ENCODE assay signal across 8 cellular contexts in the genomic region with DNA sequence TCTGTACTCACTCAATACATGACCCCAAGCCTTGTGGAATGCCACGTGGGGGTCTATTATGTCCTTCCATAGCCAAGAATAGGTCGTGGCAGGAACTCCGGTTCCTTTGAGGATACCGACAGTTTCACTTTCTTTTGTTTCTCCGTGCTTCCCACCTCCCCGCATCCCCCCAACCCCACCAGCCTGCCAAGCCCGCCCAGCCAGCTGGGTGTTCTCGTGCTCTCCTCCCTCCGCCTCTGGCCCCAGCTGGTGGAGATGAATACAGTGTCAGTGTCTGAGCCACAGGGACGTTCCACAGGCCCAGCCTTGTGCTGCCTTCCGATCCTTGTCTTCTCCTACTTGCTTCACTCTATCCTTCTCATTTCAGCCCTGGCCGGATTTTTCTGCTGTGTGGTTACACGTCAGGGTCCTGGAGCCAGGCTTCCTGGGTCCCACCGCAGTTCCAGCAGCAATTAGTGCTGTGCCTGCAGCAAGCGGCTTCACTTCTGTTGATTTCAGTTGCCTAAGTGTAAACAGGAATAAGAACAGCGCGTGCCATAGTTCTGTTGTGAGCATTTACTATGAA. TPM values are rescaled to one million over a fixed set of nuclear protein-coding genes. Genes with fewer than 3 reads are reported as not detected.
DNase-seq lines count a peak whose midpoint lies in the region; TF ChIP-seq lines count a peak whose summit lies in the region.

No MANE protein-coding gene starts in this region.

- H3K9me3 Mint-ChIP-seq in activated CD4-positive, alpha-beta T cell treated with anti-CD3 and anti-CD28 coated beads, Interleukin-2, amount 10 ng/mL, durations not matched to agents 24 days and 14 days = no peaks in the 10 kb centered on the region

- H3K4me1 ChIP-seq in muscle layer of colon (ENCODE audit: insufficient read depth, low read length) (peaks cover 27% of the 10 kb centered on the region), uterus (no peaks in the 10 kb centered on the region)

- H3K27ac ChIP-seq in WERI-Rb-1 (peak overlapping the region; percentile 20; the same call in 1 of the 2 replicates), muscle layer of colon (ENCODE audit: low read depth, low read length) (peak overlapping the region; percentile 94), uterus (peak overlapping the region; percentile 67 to 76)

- H3K36me3 Mint-ChIP-seq in activated CD4-positive, alpha-beta T cell treated with anti-CD3 and anti-CD28 coated beads, Interleukin-2, amount 10 ng/mL, durations not matched to agents 24 days and 14 days (ENCODE audit: low read depth) = no peaks in the 10 kb centered on the region

- H3K4me1 Mint-ChIP-seq in activated CD4-positive, alpha-beta T cell treated with anti-CD3 and anti-CD28 coated beads, Interleukin-2, amount 10 ng/mL, durations not matched to agents 24 days and 14 days = peaks cover 36% of the 10 kb centered on the region

- no peaks in the 10 kb centered on the region for H3K9me3 ChIP-seq in WERI-Rb-1 (ENCODE audit: severe bottlenecking)
- no peaks in the 10 kb centered on the region for H3K9me3 ChIP-seq in muscle layer of colon (ENCODE audit: low read length)
- no peaks in the 10 kb centered on the region for H3K9me3 ChIP-seq in uterus

- H3K27me3 ChIP-seq in WERI-Rb-1 (ENCODE audit: insufficient read depth, low read depth, severe bottlenecking) (no peaks in the 10 kb centered on the region), muscle layer of colon (ENCODE audit: control insufficient read depth in 1 of 2, insufficient read depth in 2 of 2, low read length in 2 of 2) (no peaks in the 10 kb centered on the region), uterus (no peaks in the 10 kb centered on the region)

- no peaks in the 10 kb centered on the region for H3K36me3 ChIP-seq in WERI-Rb-1
- no peaks in the 10 kb centered on the region for H3K36me3 ChIP-seq in muscle layer of colon (ENCODE audit: insufficient read depth, low read length)
- H3K36me3 ChIP-seq in uterus = no peaks in the 10 kb centered on the region

- peak overlapping the region; percentile 77 for H3K27ac Mint-ChIP-seq in activated CD4-positive, alpha-beta T cell treated with anti-CD3 and anti-CD28 coated beads, Interleukin-2, amount 10 ng/mL, durations not matched to agents 24 days and 14 days

- no peak for TF ChIP-seq POLR2A in uterus (IDR thresholded peaks at IDR 0.05)

- H3K27me3 Mint-ChIP-seq in activated CD4-positive, alpha-beta T cell treated with anti-CD3 and anti-CD28 coated beads, Interleukin-2, amount 10 ng/mL, durations not matched to agents 24 days and 14 days = no peaks in the 10 kb centered on the region

- TF ChIP-seq CTCF in WERI-Rb-1 (IDR thresholded peaks at IDR 0.05; ENCODE audit: low read depth, low read length) (no peak), uterus (IDR thresholded peaks at IDR 0.05) (no peak)

- peak overlapping the region; percentile 71 for H3K4me3 Mint-ChIP-seq in activated CD4-positive, alpha-beta T cell treated with anti-CD3 and anti-CD28 coated beads, Interleukin-2, amount 10 ng/mL, durations not matched to agents 24 days and 14 days

- DNase-seq in activated CD4-positive, alpha-beta T cell treated with anti-CD3 and anti-CD28 coated beads, Interleukin-2, amount 10 ng/mL, durations not matched to agents 24 days and 14 days = peak; percentile 73
- DNase-seq in activated CD4-positive, alpha-beta T cell treated with anti-CD3 and anti-CD28 coated beads for 4 hours = no peak
- DNase-seq in WERI-Rb-1 (peak; percentile 44), fibroblast of gingiva (ENCODE audit: low read depth) (peak; percentile 53), uterus (peak; percentile 77 to 78), NCI-H510A (lab: John Stamatoyannopoulos, UW) (no peak)
- no peak for DNase-seq in central memory CD4-positive, alpha-beta T cell

- H3K4me3 ChIP-seq in WERI-Rb-1 (ENCODE audit: low read depth, low read length) (no peak overlapping the region), muscle layer of colon (ENCODE audit: low read depth in 1 of 2, low read length in 2 of 2) (peak overlapping the region; percentile 8 to 75), uterus (peak overlapping the region; percentile 16 to 39)

- peak overlapping the region; percentile 60 for H3K9ac ChIP-seq in muscle layer of colon (ENCODE audit: low read length)

- intact Hi-C loops in activated CD4-positive, alpha-beta T cell treated with anti-CD3 and anti-CD28 coated beads, Interleukin-2, amount 10 ng/mL, durations not matched to agents 24 days and 14 days (cut with micrococcal nuclease) = loop anchor here (10.0 kb wide), 1 partner anchor 457 kb away; a partner anchor contains a TSS
- intact Hi-C loops in uterus (cut with DNase I; ENCODE audit: low total_unique reads) = loop anchor here (10.0 kb wide), 1 partner anchor 73 kb away; a partner anchor contains a TSS

RNA-seq across cellular contexts. Expression of a gene that starts 4.1 kb away (rescaled TPM):
- total RNA-seq in activated CD4-positive, alpha-beta T cell treated with anti-CD3 and anti-CD28 coated beads, Interleukin-2, amount 10 ng/mL, durations not matched to agents 24 days and 14 days = 13.1 and 14.0 TPM in 2 replicates
- total RNA-seq in uterus = 10 to 100 TPM in 3 of 4 donors, 1 to 10 TPM in 1; 4.1 to 34.7 (median 31.2) TPM

RNA-seq across cellular contexts. Expression of a gene that starts 30.2 kb away (rescaled TPM):
- total RNA-seq in activated CD4-positive, alpha-beta T cell treated with anti-CD3 and anti-CD28 coated beads, Interleukin-2, amount 10 ng/mL, durations not matched to agents 24 days and 14 days = not detected in 2 replicates
- total RNA-seq in uterus = under 1 TPM in 2 of 4 donors, not detected in 2; 0.21 to 0.82 TPM

RNA-seq across cellular contexts. Expression of a gene that starts 40.3 kb away (rescaled TPM):
- total RNA-seq in activated CD4-positive, alpha-beta T cell treated with anti-CD3 and anti-CD28 coated beads, Interleukin-2, amount 10 ng/mL, durations not matched to agents 24 days and 14 days = not detected in 2 replicates
- total RNA-seq in uterus = under 1 TPM in 2 of 4 donors, not detected in 2; 0.06 to 0.41 TPM

RNA-seq across cellular contexts. Expression of a gene that starts 50.9 kb away (rescaled TPM):
- total RNA-seq in activated CD4-positive, alpha-beta T cell treated with anti-CD3 and anti-CD28 coated beads, Interleukin-2, amount 10 ng/mL, durations not matched to agents 24 days and 14 days = 80.1 and 81.5 TPM in 2 replicates
- 10 to 100 TPM; 24.3 to 66.2 (median 34.6) TPM for total RNA-seq in uterus

Comparison
In these comparisons a context has a peak if more than half of its experiments do, and no peak if none do; other contexts are left out.
1. DNase-seq: peak in activated CD4-positive, alpha-beta T cell treated with anti-CD3 and anti-CD28 coated beads, Interleukin-2, amount 10 ng/mL, durations not matched to agents 24 days and 14 days (single experiment), WERI-Rb-1 (single experiment), fibroblast of gingiva (single experiment) and uterus (2 of 2); none in activated CD4-positive, alpha-beta T cell treated with anti-CD3 and anti-CD28 coated beads for 4 hours (0 of 2), NCI-H510A (single experiment) and central memory CD4-positive, alpha-beta T cell (single experiment).
2. H3K27ac ChIP-seq: peak in every context shown above with its lines; median percentile 94 in muscle layer of colon; 72 in uterus; 20 in WERI-Rb-1.